Comparison of ENCODE assay signal across 8 cellular contexts in genomic region chr1:151325646-151326429, GRCh38. TPM values are rescaled to one million over a fixed set of nuclear protein-coding genes. Genes with fewer than 3 reads are reported as not detected.
A peak's percentile ranks its signal among the peaks of the same experiment; 100 is the strongest.
DNase-seq lines count a peak whose midpoint lies in the region; ATAC-seq and TF ChIP-seq lines count a peak whose summit lies in the region.

No MANE protein-coding gene starts in this region.

- no peaks in the 10 kb centered on the region for H3K27me3 ChIP-seq in Caco-2 (replicated peaks; ENCODE audit: control insufficient read depth, insufficient read depth, low read length)
- no peaks in the 10 kb centered on the region for H3K27me3 ChIP-seq in OCI-LY1 (ENCODE audit: insufficient read depth, low read length)
- no peaks in the 10 kb centered on the region for H3K27me3 ChIP-seq in duodenal mucosa (ENCODE audit: control insufficient read depth in 1 of 2, insufficient read depth in 2 of 2, low read length in 2 of 2)
- no peaks in the 10 kb centered on the region for H3K27me3 ChIP-seq in osteoblast (ENCODE audit: insufficient read depth, low read length)
- H3K27me3 ChIP-seq in body of pancreas: no peaks in the 10 kb centered on the region

- H3K27ac ChIP-seq in OCI-LY1 (ENCODE audit: low read depth, low read length, poor library complexity, severe bottlenecking) (no peak overlapping the region), duodenal mucosa (ENCODE audit: low read depth, low read length) (no peak overlapping the region), osteoblast (ENCODE audit: low read depth, low read length) (peak overlapping the region; percentile 93), body of pancreas (no peak overlapping the region)

- H3K9ac ChIP-seq in OCI-LY1 (ENCODE audit: low read length) (peak overlapping the region; percentile 65; the same call in 1 of the 2 replicates), duodenal mucosa (ENCODE audit: low read depth in 1 of 2, low read length in 2 of 2) (peak overlapping the region; percentile 67 to 92)

- H3K9me2 ChIP-seq in OCI-LY1 (ENCODE audit: low read depth, low read length): no peaks in the 10 kb centered on the region

- H3K9me3 ChIP-seq in Caco-2 (no peaks in the 10 kb centered on the region), OCI-LY1 (ENCODE audit: low read length) (no peaks in the 10 kb centered on the region), duodenal mucosa (ENCODE audit: control insufficient read depth in 1 of 2, low read length in 2 of 2) (no peaks in the 10 kb centered on the region), osteoblast (ENCODE audit: low read depth, low read length) (no peaks in the 10 kb centered on the region), body of pancreas (no peaks in the 10 kb centered on the region)

- intact Hi-C loops in Caco-2 (cut with micrococcal nuclease; ENCODE audit: unreplicated experiment) (loop anchor here (2.0 kb wide), 1 partner anchor 15 kb away; no protein-coding TSS in a partner anchor), body of pancreas (cut with DNase I) (no loop called here)

- CTCF ChIA-PET in Caco-2 (lab: Charles Lee): no interaction called here

- H3F3A ChIP-seq in OCI-LY1 (ENCODE audit: insufficient read depth, low read length): 0 out of 2 replicates have a peak, but pooled peaks cover 4% of the 10 kb centered on the region

- 21 to 26% methylated on average over 5 of the region's 5 CpGs for WGBS in body of pancreas, 2 donors

- H3K9me3 Mint-ChIP-seq in Caco-2 (ENCODE audit: unreplicated experiment): no peaks in the 10 kb centered on the region

- peaks cover 11% of the 10 kb centered on the region for H3K4me1 ChIP-seq in Caco-2
- H3K4me1 ChIP-seq in OCI-LY1 (ENCODE audit: insufficient read depth, low read length, severe bottlenecking): peaks cover 20% of the 10 kb centered on the region
- H3K4me1 ChIP-seq in duodenal mucosa (ENCODE audit: control insufficient read depth in 1 of 2, insufficient read depth in 2 of 2, low read length in 2 of 2): peaks cover 15 to 25% of the 10 kb centered on the region in 2 donors
- peaks cover 22% of the 10 kb centered on the region for H3K4me1 ChIP-seq in osteoblast (ENCODE audit: insufficient read depth, low read length)
- peaks cover 32% of the 10 kb centered on the region for H3K4me1 ChIP-seq in body of pancreas

- DNase-seq in Caco-2: no peak
- DNase-seq in osteoblast (ENCODE audit: insufficient read length, low spot score, missing footprints): peak; percentile 83
- DNase-seq in body of pancreas: no peak
- DNase-seq in SK-N-DZ (ENCODE audit: low spot score): no peak
- DNase-seq in stimulated activated CD8-positive, alpha-beta memory T cell treated with anti-CD3 and anti-CD28 coated beads, Interleukin-4, amount 100 ng/mL, for 48 hours: no peak
- DNase-seq in ACHN: no peak

- H3K79me2 ChIP-seq in OCI-LY1 (ENCODE audit: insufficient read depth, low read length) (peaks cover 5% of the 10 kb centered on the region; the same call in 1 of the 2 replicates), osteoblast (ENCODE audit: insufficient read depth, low read length) (peaks cover 54% of the 10 kb centered on the region)

- H3K36me3 Mint-ChIP-seq in Caco-2 (ENCODE audit: insufficient read depth, unreplicated experiment): peaks cover 23% of the 10 kb centered on the region

- TF ChIP-seq POLR2A in body of pancreas (IDR thresholded peaks at IDR 0.05): no peak

- H3K4me2 ChIP-seq in OCI-LY1 (ENCODE audit: low read length) (peak overlapping the region; percentile 85), osteoblast (ENCODE audit: insufficient read depth, low read length) (peak overlapping the region; percentile 87)

- in situ Hi-C loops in ACHN (cut with HindIII; ENCODE audit: low pct_ligation_motif_present, low pct_unique_long_range_greater_than_20kb, low sequenced_read_pairs): no loop called here

- H2AFZ ChIP-seq in OCI-LY1 (ENCODE audit: low read length) (no peak overlapping the region), osteoblast (ENCODE audit: low read length) (no peak overlapping the region)

- peak overlapping the region; percentile 98 for H3K4me3 Mint-ChIP-seq in Caco-2 (ENCODE audit: unreplicated experiment)

- H3K27ac Mint-ChIP-seq in Caco-2 (ENCODE audit: unreplicated experiment): peak overlapping the region; percentile 95

- POLR2A ChIA-PET in Caco-2 (lab: Charles Lee): no interaction called here

- no peak for ATAC-seq in body of pancreas

- H4K20me1 ChIP-seq in OCI-LY1 (ENCODE audit: insufficient read depth, low read length) (no peaks in the 10 kb centered on the region), osteoblast (ENCODE audit: insufficient read depth, low read length) (peaks cover 24% of the 10 kb centered on the region)

- TSS peak; percentile 50 for BruUV-seq in Caco-2 (replicated peaks; lab: Mats Ljungman, UMichigan)

- H3K27me3 Mint-ChIP-seq in Caco-2 (ENCODE audit: insufficient read depth, unreplicated experiment): no peaks in the 10 kb centered on the region

- H3K4me3 ChIP-seq in Caco-2 (ENCODE audit: low read depth, low read length) (no peak overlapping the region), OCI-LY1 (ENCODE audit: low read depth, low read length, poor library complexity, severe bottlenecking) (peak overlapping the region; percentile 62), duodenal mucosa (ENCODE audit: low read depth in 1 of 2, low read length in 2 of 2) (peak overlapping the region; percentile 76 to 85), osteoblast (ENCODE audit: insufficient read depth, low read length) (peak overlapping the region; percentile 69), body of pancreas (peak overlapping the region in 1 of 2 donors; percentile 66)

- H3K36me3 ChIP-seq in Caco-2 (ENCODE audit: control insufficient read depth, insufficient read depth, low read length) (peaks cover 2% of the 10 kb centered on the region; the same call in 1 of the 2 replicates), OCI-LY1 (ENCODE audit: insufficient read depth, low read length) (peaks cover 29% of the 10 kb centered on the region), duodenal mucosa (ENCODE audit: control insufficient read depth in 1 of 2, insufficient read depth in 2 of 2, low read length in 2 of 2) (peaks cover 10 to 25% of the 10 kb centered on the region in 2 donors), osteoblast (ENCODE audit: insufficient read depth, low read length) (peaks cover 39% of the 10 kb centered on the region), body of pancreas (replicated peaks in 1 of 2; ENCODE audit: insufficient read depth in 1 of 2, low read depth in 2 of 2) (no peaks in the 10 kb centered on the region)

- H3K4me1 Mint-ChIP-seq in Caco-2 (ENCODE audit: low read depth, unreplicated experiment): peaks cover 25% of the 10 kb centered on the region

- TF ChIP-seq CTCF in Caco-2 (IDR thresholded peaks at IDR 0.05; ENCODE audit: insufficient read depth in 1 of 2, low read depth in 1 of 2, low read length in 1 of 2, severe bottlenecking in 1 of 2, unreplicated experiment in 1 of 2): no peak
- TF ChIP-seq CTCF in OCI-LY1 (IDR thresholded peaks at IDR 0.05; ENCODE audit: low read length): no peak
- TF ChIP-seq CTCF in osteoblast (IDR thresholded peaks at IDR 0.05; ENCODE audit: extremely low read depth, low read depth, low read length): no peak
- no peak for TF ChIP-seq CTCF in body of pancreas (IDR thresholded peaks at IDR 0.05)

RNA-seq across cellular contexts. Expression of gene PI4KB, which starts 1.4 kb away (rescaled TPM):
- 49.7 and 52.7 TPM in 2 replicates for total RNA-seq in Caco-2 (2022)
- 43.3 and 43.8 TPM in 2 replicates for total RNA-seq in osteoblast
- total RNA-seq in body of pancreas: 10 to 100 TPM; 39.6 to 40.2 TPM
- 20.2 and 33.5 TPM in 2 replicates for polyA plus RNA-seq in SK-N-DZ (2014; cell fraction: cytosol; rRNA removed)
- 22.5 and 44.0 TPM in 2 replicates for polyA plus RNA-seq in SK-N-DZ (2014; cell fraction: nucleus; rRNA removed)

RNA-seq across cellular contexts. Expression of gene RFX5, which starts 21.2 kb away (rescaled TPM):
- total RNA-seq in Caco-2 (2022) (23.3 and 25.0 TPM in 2 replicates), osteoblast (22.4 and 24.2 TPM in 2 replicates), body of pancreas (10 to 100 TPM in 1 of 2 donors, 1 to 10 TPM in 1; 8.3 to 14.5 TPM)
- polyA plus RNA-seq in SK-N-DZ (2014; cell fraction: cytosol; rRNA removed): 74.4 and 80.4 TPM in 2 replicates
- 226 and 232 TPM in 2 replicates for polyA plus RNA-seq in SK-N-DZ (2014; cell fraction: nucleus; rRNA removed)

RNA-seq across cellular contexts. Expression of gene ZNF687, which starts 43.7 kb away (rescaled TPM):
- total RNA-seq in Caco-2 (2022) (23.9 and 30.2 TPM in 2 replicates), osteoblast (15.9 and 16.5 TPM in 2 replicates), body of pancreas (10 to 100 TPM; 15.0 to 24.4 TPM)
- polyA plus RNA-seq in SK-N-DZ (2014; cell fraction: cytosol; rRNA removed): 22.8 and 27.2 TPM in 2 replicates
- polyA plus RNA-seq in SK-N-DZ (2014; cell fraction: nucleus; rRNA removed): 22.0 and 48.0 TPM in 2 replicates

RNA-seq across cellular contexts. Expression of gene SELENBP1, which starts 46.7 kb away (rescaled TPM):
- total RNA-seq in Caco-2 (2022) (18.5 and 18.7 TPM in 2 replicates), osteoblast (28.3 and 42.0 TPM in 2 replicates), body of pancreas (100 to 1,000 TPM in 1 of 2 donors, 10 to 100 TPM in 1; 52.1 to 106 TPM)
- polyA plus RNA-seq in SK-N-DZ (2014; cell fraction: cytosol; rRNA removed): 14.7 and 21.7 TPM in 2 replicates
- 48.6 and 48.9 TPM in 2 replicates for polyA plus RNA-seq in SK-N-DZ (2014; cell fraction: nucleus; rRNA removed)
